In the genomic region with DNA sequence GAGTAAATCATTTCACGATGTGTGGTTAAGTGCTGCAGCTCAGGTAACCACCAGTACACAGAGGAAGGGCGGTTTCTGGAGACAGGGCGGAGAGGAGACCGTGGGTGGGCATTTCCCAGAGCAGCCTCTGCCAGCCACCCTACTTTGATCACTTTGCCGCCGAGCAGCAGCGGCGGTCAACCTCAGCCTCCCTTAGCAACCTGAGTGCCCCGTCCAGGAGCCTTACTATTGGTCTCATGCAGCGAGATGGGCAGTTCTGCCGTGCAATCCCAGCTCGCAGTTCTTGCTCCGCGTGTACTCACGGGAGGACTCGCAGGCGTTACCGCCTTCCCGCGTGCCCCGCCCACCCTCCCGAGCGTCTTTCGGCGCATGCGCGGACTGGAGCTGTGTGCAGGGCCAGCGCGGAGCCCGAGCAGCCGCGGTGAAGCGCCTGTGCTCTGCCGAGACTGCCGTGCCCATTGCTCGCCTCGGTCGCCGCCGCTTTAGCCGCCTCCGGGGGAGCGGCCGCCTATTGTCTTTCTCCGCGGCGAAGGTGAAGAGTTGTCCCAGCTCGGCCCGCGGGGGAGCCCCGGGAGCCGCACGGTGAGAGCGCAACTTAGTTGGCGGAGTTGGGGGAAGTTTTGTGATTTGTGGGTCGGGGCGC, we compare ENCODE assay signal across 8 cellular contexts. TPM values are rescaled to one million over a fixed set of nuclear protein-coding genes. Genes with fewer than 3 reads are reported as not detected.
A peak's percentile ranks its signal among the peaks of the same experiment; 100 is the strongest.
DNase-seq lines count a peak whose midpoint lies in the region; ATAC-seq and TF ChIP-seq lines count a peak whose summit lies in the region.

A gene with protein sequence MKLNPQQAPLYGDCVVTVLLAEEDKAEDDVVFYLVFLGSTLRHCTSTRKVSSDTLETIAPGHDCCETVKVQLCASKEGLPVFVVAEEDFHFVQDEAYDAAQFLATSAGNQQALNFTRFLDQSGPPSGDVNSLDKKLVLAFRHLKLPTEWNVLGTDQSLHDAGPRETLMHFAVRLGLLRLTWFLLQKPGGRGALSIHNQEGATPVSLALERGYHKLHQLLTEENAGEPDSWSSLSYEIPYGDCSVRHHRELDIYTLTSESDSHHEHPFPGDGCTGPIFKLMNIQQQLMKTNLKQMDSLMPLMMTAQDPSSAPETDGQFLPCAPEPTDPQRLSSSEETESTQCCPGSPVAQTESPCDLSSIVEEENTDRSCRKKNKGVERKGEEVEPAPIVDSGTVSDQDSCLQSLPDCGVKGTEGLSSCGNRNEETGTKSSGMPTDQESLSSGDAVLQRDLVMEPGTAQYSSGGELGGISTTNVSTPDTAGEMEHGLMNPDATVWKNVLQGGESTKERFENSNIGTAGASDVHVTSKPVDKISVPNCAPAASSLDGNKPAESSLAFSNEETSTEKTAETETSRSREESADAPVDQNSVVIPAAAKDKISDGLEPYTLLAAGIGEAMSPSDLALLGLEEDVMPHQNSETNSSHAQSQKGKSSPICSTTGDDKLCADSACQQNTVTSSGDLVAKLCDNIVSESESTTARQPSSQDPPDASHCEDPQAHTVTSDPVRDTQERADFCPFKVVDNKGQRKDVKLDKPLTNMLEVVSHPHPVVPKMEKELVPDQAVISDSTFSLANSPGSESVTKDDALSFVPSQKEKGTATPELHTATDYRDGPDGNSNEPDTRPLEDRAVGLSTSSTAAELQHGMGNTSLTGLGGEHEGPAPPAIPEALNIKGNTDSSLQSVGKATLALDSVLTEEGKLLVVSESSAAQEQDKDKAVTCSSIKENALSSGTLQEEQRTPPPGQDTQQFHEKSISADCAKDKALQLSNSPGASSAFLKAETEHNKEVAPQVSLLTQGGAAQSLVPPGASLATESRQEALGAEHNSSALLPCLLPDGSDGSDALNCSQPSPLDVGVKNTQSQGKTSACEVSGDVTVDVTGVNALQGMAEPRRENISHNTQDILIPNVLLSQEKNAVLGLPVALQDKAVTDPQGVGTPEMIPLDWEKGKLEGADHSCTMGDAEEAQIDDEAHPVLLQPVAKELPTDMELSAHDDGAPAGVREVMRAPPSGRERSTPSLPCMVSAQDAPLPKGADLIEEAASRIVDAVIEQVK (N-terminal part only) (plus strand): TSS at position 387 of the 643 bp plus-strand sequence. CDS start 105,118 bp downstream, outside the sequence.

- no peaks in the 10 kb centered on the region for H3K9me3 Mint-ChIP-seq in activated B cell treated with CpG ODN at 0.5 μM for 24 hours

- peak within 1 kb of the TSS; percentile 44 for H3K27ac ChIP-seq in caudate nucleus (ENCODE audit: low read depth, low read length)

- peaks cover 42% of the 10 kb centered on the region for H3K4me1 Mint-ChIP-seq in activated B cell treated with CpG ODN at 0.5 μM for 24 hours

- ATAC-seq in GM19025 (IDR thresholded peaks at IDR 0.05; ENCODE audit: low read depth, unreplicated experiment) (peak; percentile 83), HG03280 (IDR thresholded peaks at IDR 0.05; ENCODE audit: unreplicated experiment) (peak; percentile 85), activated B cell treated with CpG ODN at 0.5 μM for 24 hours (ENCODE audit: low read depth) (peak; percentile 81)

- peak within 1 kb of the TSS; percentile 94 for H3K27ac Mint-ChIP-seq in activated B cell treated with CpG ODN at 0.5 μM for 24 hours

- DNase-seq in AG09319 (ENCODE audit: extremely low read depth, low read depth): peak; percentile 99
- peak; percentile 96 for DNase-seq in NCI-H345 (lab: John Stamatoyannopoulos, UW)
- DNase-seq in activated B cell treated with CpG ODN at 0.5 μM for 24 hours: peak; percentile 80
- peak; percentile 11 to 97 (median 85) for DNase-seq in caudate nucleus (lab: John Stamatoyannopoulos, UW)
- peak; percentile 100 for DNase-seq in iris pigment epithelial cell (ENCODE audit: low read depth)
- peak; percentile 87 to 92 for DNase-seq in stimulated activated CD4-positive, alpha-beta T cell treated with anti-CD3 and anti-CD28 coated beads, Interleukin-12 subunit alpha, Interleukin-12 subunit beta, amount 100 ng/mL, for 24 hours (ENCODE audit: low read depth in 2 of 2)

- POLR2A ChIA-PET in activated B cell treated with CpG ODN at 0.5 μM for 24 hours (lab: Charles Lee): interaction anchor here (0.6 to 13.7 kb wide), 25 partner anchors 8 to 311 kb away, joined by 3 to 395 read pairs (median 5); no protein-coding TSS in a partner anchor

- H3K4me3 Mint-ChIP-seq in activated B cell treated with CpG ODN at 0.5 μM for 24 hours: peak within 1 kb of the TSS; percentile 93

- H3K36me3 Mint-ChIP-seq in activated B cell treated with CpG ODN at 0.5 μM for 24 hours (ENCODE audit: low read depth): peaks cover 16% of the 10 kb centered on the region

- TF ChIP-seq CTCF in AG09319 (IDR thresholded peaks at IDR 0.05; ENCODE audit: low read depth, low read length) (no peak), activated B cell treated with CpG ODN at 0.5 μM for 24 hours (IDR thresholded peaks at IDR 0.05) (no peak)

- no peaks in the 10 kb centered on the region for H3K27me3 Mint-ChIP-seq in activated B cell treated with CpG ODN at 0.5 μM for 24 hours

- intact Hi-C loops in activated B cell treated with CpG ODN at 0.5 μM for 24 hours (cut with micrococcal nuclease): loop anchor here (1.0 to 2.0 kb wide), 5 partner anchors 20 to 62 kb away; no protein-coding TSS in a partner anchor

- CTCF ChIA-PET in activated B cell treated with CpG ODN at 0.5 μM for 24 hours (lab: Charles Lee): interaction anchor here (1.0 to 2.2 kb wide), 7 partner anchors 25 to 84 kb away, joined by 3 to 11 read pairs (median 6); no protein-coding TSS in a partner anchor

RNA-seq across cellular contexts. Expression of the gene that starts here (rescaled TPM):
- 254 and 290 TPM in 2 replicates for total RNA-seq in activated B cell treated with CpG ODN at 0.5 μM for 24 hours

Comparison
In these comparisons a context has a peak if more than half of its experiments do, and no peak if none do; other contexts are left out.
1. Peak in every context shown above with its lines: DNase-seq, ATAC-seq and H3K27ac ChIP-seq.